In the genomic region with DNA sequence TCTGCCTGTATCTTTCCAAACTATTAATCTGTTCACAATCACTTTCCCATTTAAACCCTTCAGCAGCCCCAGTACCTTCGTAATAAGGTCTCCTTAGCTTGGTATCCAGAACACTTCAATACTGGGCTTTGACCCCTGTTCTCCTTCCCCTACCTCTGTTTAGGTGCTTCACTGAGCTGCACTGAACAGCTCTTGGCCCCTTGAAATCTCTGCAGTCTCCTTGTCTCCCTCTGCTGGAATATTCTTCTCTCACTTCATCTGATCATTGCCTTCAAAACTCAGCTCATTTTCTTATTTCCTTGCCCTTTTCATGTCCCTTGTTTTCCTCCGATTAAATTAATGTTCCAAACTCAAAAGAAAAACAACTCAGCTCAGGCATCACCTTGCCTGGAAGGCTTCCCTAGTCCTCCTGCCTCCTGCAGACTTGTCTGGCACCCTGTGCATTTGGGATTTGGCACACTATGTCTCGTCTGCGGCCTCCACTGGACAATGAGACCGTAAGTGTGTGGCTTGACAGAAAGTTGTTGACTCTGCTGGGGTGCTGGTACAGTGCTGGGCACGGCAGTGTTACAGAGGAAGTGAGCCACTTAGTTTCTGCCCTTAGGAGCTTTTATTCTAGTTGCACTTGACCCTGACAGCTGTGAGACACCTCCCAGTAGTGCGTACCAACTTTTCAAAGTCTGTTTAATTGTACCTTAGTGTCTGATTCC, we compare ENCODE assay signal across 9 cellular contexts. TPM values are rescaled to one million over a fixed set of nuclear protein-coding genes. Genes with fewer than 3 reads are reported as not detected.
DNase-seq lines count a peak whose midpoint lies in the region; ATAC-seq and TF ChIP-seq lines count a peak whose summit lies in the region.
"Not testable (repeated sequence)": the region's sequence is repeated elsewhere in the genome, so short reads cannot be mapped to it uniquely, and the experiment has no call there.
"Had no signal": no experiment of that assay in that cellular context is flagged by ENCODE, and none has a peak within 500 bp of the region (broad histone marks: within the 10 kb centered on the region; RNA-seq: fewer than 3 reads in every experiment).

No MANE protein-coding gene starts in this region.

- H3K36me3 Mint-ChIP-seq in activated T-helper 17 cell treated with anti-CD3 and anti-CD28 coated beads, Interleukin-2, amount 50 U/mL, for 72 hours (ENCODE audit: low read depth) = peaks cover 25% of the 10 kb centered on the region

- ATAC-seq in activated T-helper 17 cell treated with anti-CD3 and anti-CD28 coated beads, Interleukin-2, amount 50 U/mL, for 72 hours (replicated peaks); heart right ventricle: not testable (repeated sequence)

- not testable (repeated sequence) for H3K36me3 ChIP-seq in GM06990 (ENCODE audit: control insufficient read depth, insufficient read depth, low read length); colonic mucosa; mucosa of rectum (ENCODE audit: control insufficient read depth in 2 of 2, insufficient read depth in 2 of 2, low read length in 2 of 2); tibial nerve
- peaks cover 0 to 15% (median 0%) of the 10 kb centered on the region in 9 donors for H3K36me3 ChIP-seq in heart right ventricle

- intact Hi-C loops in colonic mucosa (cut with DNase I) = not testable (repeated sequence)
- intact Hi-C loops in heart right ventricle (cut with DNase I) = loop anchor here in 1 of 10 donors (5.0 kb wide), 1 partner anchor 252 kb away; no protein-coding TSS in a partner anchor

- not testable (repeated sequence) for DNase-seq in GM06990 (ENCODE audit: extremely low read depth, insufficient read length); colonic mucosa; heart right ventricle; tibial nerve (ENCODE audit: low spot score in 2 of 2)
- DNase-seq in NCI-H69 (lab: John Stamatoyannopoulos, UW) = peak; percentile 85
- peak; percentile 33 for DNase-seq in renal cortical epithelial cell (ENCODE audit: low read depth)

- peaks cover 16% of the 10 kb centered on the region for H3K4me1 Mint-ChIP-seq in activated T-helper 17 cell treated with anti-CD3 and anti-CD28 coated beads, Interleukin-2, amount 50 U/mL, for 72 hours

- H3K27me3 Mint-ChIP-seq in activated T-helper 17 cell treated with anti-CD3 and anti-CD28 coated beads, Interleukin-2, amount 50 U/mL, for 72 hours = not testable (repeated sequence)

- WGBS in heart right ventricle, 2 donors = 38 to 48% methylated on average over 6 of the region's 7 CpGs
- WGBS in tibial nerve, 2 donors = 22 to 23% methylated on average over 6 to 7 of the region's 7 CpGs

- not testable (repeated sequence) for H3K4me3 Mint-ChIP-seq in activated T-helper 17 cell treated with anti-CD3 and anti-CD28 coated beads, Interleukin-2, amount 50 U/mL, for 72 hours

- not testable (repeated sequence) for TF ChIP-seq POLR2A in tibial nerve (IDR thresholded peaks at IDR 0.05)

- not testable (repeated sequence) for H3K9me3 Mint-ChIP-seq in activated T-helper 17 cell treated with anti-CD3 and anti-CD28 coated beads, Interleukin-2, amount 50 U/mL, for 72 hours

- not testable (repeated sequence) for H3K4me1 ChIP-seq in colonic mucosa
- peaks cover 7 to 61% (median 39%) of the 10 kb centered on the region in 9 donors for H3K4me1 ChIP-seq in heart right ventricle
- peaks cover 7 to 26% of the 10 kb centered on the region in 2 donors for H3K4me1 ChIP-seq in mucosa of rectum (ENCODE audit: control insufficient read depth in 2 of 2, insufficient read depth in 2 of 2, low read length in 2 of 2)
- peaks cover 0 to 35% (median 23%) of the 10 kb centered on the region in 4 donors for H3K4me1 ChIP-seq in tibial nerve

- not testable (repeated sequence) for H3K9me3 ChIP-seq in colonic mucosa; heart right ventricle; mucosa of rectum (ENCODE audit: control insufficient read depth in 2 of 2, low read length in 2 of 2); tibial nerve

- not testable (repeated sequence) for H3K4me3 ChIP-seq in GM06990 (replicated peaks; ENCODE audit: low read depth, low read length); colonic mucosa; heart right ventricle; mucosa of rectum (ENCODE audit: low read length in 2 of 2); tibial nerve

- TF ChIP-seq CTCF in GM06990 (IDR thresholded peaks at IDR 0.05; ENCODE audit: insufficient read depth, low read length, poor library complexity, severe bottlenecking) = peak; percentile 6
- TF ChIP-seq CTCF in colonic mucosa (IDR thresholded peaks at IDR 0.05) = not testable (repeated sequence)
- TF ChIP-seq CTCF in heart right ventricle (IDR thresholded peaks at IDR 0.05) = peak in 4 of 9 donors; percentile 17 to 36 (median 28)
- peak in 1 of 5 experiments; percentile 25 for TF ChIP-seq CTCF in tibial nerve (IDR thresholded peaks at IDR 0.05)

- TF ChIP-seq EP300 in tibial nerve (IDR thresholded peaks at IDR 0.05) = not testable (repeated sequence)

- H3K27ac Mint-ChIP-seq in activated T-helper 17 cell treated with anti-CD3 and anti-CD28 coated beads, Interleukin-2, amount 50 U/mL, for 72 hours = peak overlapping the region; percentile 56

- not testable (repeated sequence) for H3K27me3 ChIP-seq in GM06990 (replicated peaks; ENCODE audit: control insufficient read depth, insufficient read depth, low read length); colonic mucosa; heart right ventricle; mucosa of rectum (ENCODE audit: control insufficient read depth in 2 of 2, insufficient read depth in 2 of 2, low read length in 2 of 2); tibial nerve

- not testable (repeated sequence) for H3K9ac ChIP-seq in colonic mucosa (ENCODE audit: low read depth in 2 of 2, low read length in 2 of 2)
- peak overlapping the region in 1 of 2 donors; percentile 17 for H3K9ac ChIP-seq in mucosa of rectum (ENCODE audit: low read depth in 1 of 2, low read length in 2 of 2)

- H3K27ac ChIP-seq in colonic mucosa (peak overlapping the region; percentile 53), heart right ventricle (peak overlapping the region in 8 of 10 donors; percentile 2 to 60 (median 34)), mucosa of rectum (ENCODE audit: low read depth in 2 of 2, low read length in 2 of 2) (peak overlapping the region; percentile 48 to 56), tibial nerve (peak overlapping the region in 3 of 4 donors; percentile 12 to 79 (median 50))

RNA-seq across cellular contexts. Expression of gene SPECC1L, which starts 4.2 kb away (rescaled TPM):
- 10 to 100 TPM; 25.7 to 42.2 TPM for total RNA-seq in activated T-helper 17 cell treated with anti-CD3 and anti-CD28 coated beads, Interleukin-2, amount 50 U/mL, for 72 hours
- 10 to 100 TPM; 45.3 to 55.3 TPM for total RNA-seq in colonic mucosa
- 10 to 100 TPM; 34.4 to 61.7 (median 51.8) TPM for total RNA-seq in heart right ventricle
- 1 to 10 TPM; 8.3 to 9.1 TPM for polyA plus RNA-seq in heart right ventricle
- total RNA-seq in renal cortical epithelial cell = 15.8 and 46.2 TPM in 2 replicates
- total RNA-seq in tibial nerve = 10 to 100 TPM; 42.2 to 45.1 (median 43.6) TPM

RNA-seq across cellular contexts. Expression of gene GGT5, which starts 30.0 kb away (rescaled TPM):
- under 1 TPM in 1 of 2 donors, not detected in 1; 0.19 TPM for total RNA-seq in activated T-helper 17 cell treated with anti-CD3 and anti-CD28 coated beads, Interleukin-2, amount 50 U/mL, for 72 hours
- 1 to 10 TPM; 2.6 to 3.7 TPM for total RNA-seq in colonic mucosa
- 10 to 100 TPM in 4 of 10 donors, 1 to 10 TPM in 6; 4.3 to 32.7 (median 8.5) TPM for total RNA-seq in heart right ventricle
- 10 to 100 TPM; 66.5 to 67.4 TPM for polyA plus RNA-seq in heart right ventricle
- total RNA-seq in renal cortical epithelial cell = 0.10 TPM in 1 of 2 replicates, not detected in the other
- 100 to 1,000 TPM in 1 of 4 donors, 10 to 100 TPM in 3; 35.8 to 156 (median 83.7) TPM for total RNA-seq in tibial nerve
- total RNA-seq: H7 had no signal
